In the genomic region with DNA sequence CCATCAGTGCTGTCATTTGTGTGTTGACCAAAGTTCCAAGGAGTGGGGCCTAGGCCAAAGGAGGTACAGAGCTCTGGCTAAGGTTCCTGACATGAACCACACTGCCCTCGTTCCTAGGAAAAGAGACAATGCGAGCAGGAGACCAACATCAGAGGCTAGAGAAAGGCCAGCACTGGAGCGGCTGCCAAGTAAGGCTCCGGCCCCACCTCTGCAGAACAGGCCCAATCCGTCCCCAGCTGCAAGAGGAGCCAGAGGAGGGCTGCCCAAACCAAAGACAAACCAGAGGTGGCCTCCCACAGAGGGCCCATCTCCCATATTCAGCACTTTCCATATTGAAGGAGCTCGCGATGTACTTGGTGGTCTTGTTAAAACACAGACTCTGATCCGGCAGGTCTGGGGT, we compare ENCODE assay signal across 17 cellular contexts.
"Had no signal": no experiment of that assay in that cellular context is flagged by ENCODE, and none has a peak within 500 bp of the region (broad histone marks: within the 10 kb centered on the region; RNA-seq: fewer than 3 reads in every experiment).

No MANE protein-coding gene starts in this region.

- H3K4me3 ChIP-seq: adrenal gland, esophagus squamous epithelium, lung, stomach, upper lobe of right lung had no signal

- H3K9me3 Mint-ChIP-seq: activated CD4-positive, alpha-beta T cell treated with anti-CD3 and anti-CD28 coated beads, Interleukin-2, amount 10 ng/mL, durations not matched to agents 7 days and 5 days; activated naive CD4-positive, alpha-beta T cell treated with anti-CD3 and anti-CD28 coated beads, Interleukin-2, amount 50 U/mL, for 24 hours; dendritic cell treated with granulocyte-macrophage colony-stimulating factor and Interleukin-4, amounts not matched to agents 40 ng/mL and 50 ng/mL, for 4 days; nephron had no signal

- H3K27ac Mint-ChIP-seq: activated CD4-positive, alpha-beta T cell treated with anti-CD3 and anti-CD28 coated beads, Interleukin-2, amount 10 ng/mL, durations not matched to agents 7 days and 5 days; activated naive CD4-positive, alpha-beta T cell treated with anti-CD3 and anti-CD28 coated beads, Interleukin-2, amount 50 U/mL, for 24 hours; dendritic cell treated with granulocyte-macrophage colony-stimulating factor and Interleukin-4, amounts not matched to agents 40 ng/mL and 50 ng/mL, for 4 days; nephron had no signal

- H3K27me3 Mint-ChIP-seq: activated CD4-positive, alpha-beta T cell treated with anti-CD3 and anti-CD28 coated beads, Interleukin-2, amount 10 ng/mL, durations not matched to agents 7 days and 5 days; activated naive CD4-positive, alpha-beta T cell treated with anti-CD3 and anti-CD28 coated beads, Interleukin-2, amount 50 U/mL, for 24 hours; dendritic cell treated with granulocyte-macrophage colony-stimulating factor and Interleukin-4, amounts not matched to agents 40 ng/mL and 50 ng/mL, for 4 days had no signal

- H3K36me3 Mint-ChIP-seq: activated naive CD4-positive, alpha-beta T cell treated with anti-CD3 and anti-CD28 coated beads, Interleukin-2, amount 50 U/mL, for 24 hours had no signal

- ATAC-seq: activated CD4-positive, CD25-positive, alpha-beta regulatory T cell treated with anti-CD3 and anti-CD28 coated beads, Interleukin-2, amount 50 U/mL, for 24 hours; upper lobe of right lung had no signal

- H3K27ac ChIP-seq: esophagus squamous epithelium, stomach, upper lobe of right lung had no signal

- H3K27me3 ChIP-seq: adrenal gland, esophagus squamous epithelium, stomach, upper lobe of right lung had no signal

- DNase-seq: activated CD4-positive, alpha-beta T cell treated with anti-CD3 and anti-CD28 coated beads, Interleukin-2, amount 10 ng/mL, durations not matched to agents 7 days and 5 days; activated CD8-positive, alpha-beta memory T cell treated with anti-CD3 and anti-CD28 coated beads for 24 hours; activated gamma-delta T cell; adrenal gland; effector memory CD4-positive, alpha-beta T cell; esophagus squamous epithelium; midbrain; occipital lobe; stimulated activated CD4-positive, alpha-beta T cell treated with anti-CD3 and anti-CD28 coated beads, Interleukin-2, amount 100 ng/mL, for 24 hours; stomach; SW 1271; upper lobe of right lung had no signal

- H3K4me3 Mint-ChIP-seq: activated CD4-positive, alpha-beta T cell treated with anti-CD3 and anti-CD28 coated beads, Interleukin-2, amount 10 ng/mL, durations not matched to agents 7 days and 5 days; activated naive CD4-positive, alpha-beta T cell treated with anti-CD3 and anti-CD28 coated beads, Interleukin-2, amount 50 U/mL, for 24 hours; dendritic cell treated with granulocyte-macrophage colony-stimulating factor and Interleukin-4, amounts not matched to agents 40 ng/mL and 50 ng/mL, for 4 days; nephron had no signal

- H3K9me3 ChIP-seq: adrenal gland, esophagus squamous epithelium, stomach, upper lobe of right lung had no signal
